ENCODE assay signal across 26 cellular contexts in the genomic region with DNA sequence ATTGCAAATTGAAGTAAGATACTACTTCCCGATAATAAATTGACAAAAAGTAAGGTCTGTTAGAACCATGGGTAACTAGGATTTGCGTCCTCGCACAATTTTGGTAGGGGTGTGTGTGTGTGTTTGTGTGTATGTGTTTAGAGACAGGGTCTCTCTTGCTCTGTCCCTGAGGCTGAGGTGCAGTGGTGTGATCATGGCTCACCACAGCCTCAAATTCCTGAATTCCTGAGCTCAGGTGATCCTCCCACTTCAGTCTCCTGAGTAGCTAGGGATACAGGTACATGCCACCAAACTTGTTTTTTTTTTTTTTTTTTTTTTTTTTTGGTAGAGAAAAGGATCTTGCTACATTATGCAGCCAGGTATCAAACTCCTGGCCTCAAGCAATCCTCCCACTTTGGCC.
"Had no signal": no experiment of that assay in that cellular context is flagged by ENCODE, and none has a peak within 500 bp of the region (broad histone marks: within the 10 kb centered on the region; RNA-seq: fewer than 3 reads in every experiment).

No MANE protein-coding gene starts in this region.

- H3K27me3 Mint-ChIP-seq: activated CD4-positive, alpha-beta memory T cell treated with anti-CD3 and anti-CD28 coated beads, Interleukin-2, amount 10 ng/mL, durations not matched to agents 7 days and 5 days; activated CD4-positive, alpha-beta T cell treated with anti-CD3 and anti-CD28 coated beads, Interleukin-2, amount 10 ng/mL, durations not matched to agents 7 days and 5 days; activated naive CD4-positive, alpha-beta T cell treated with anti-CD3 and anti-CD28 coated beads, Interleukin-2, amount 10 ng/mL, durations not matched to agents 7 days and 5 days; activated naive CD8-positive, alpha-beta T cell treated with anti-CD3 and anti-CD28 coated beads, Interleukin-2, amount 10 ng/mL, durations not matched to agents 7 days and 5 days; activated T-cell treated with anti-CD3 and anti-CD28 coated beads, Interleukin-2, amount 50 U/mL, for 24 hours had no signal

- ATAC-seq: activated naive CD4-positive, alpha-beta T cell treated with anti-CD3 and anti-CD28 coated beads, Interleukin-2, amount 50 U/mL, for 72 hours; activated T-cell treated with anti-CD3 and anti-CD28 coated beads, Interleukin-2, amount 50 U/mL, for 72 hours; esophagus mucosa had no signal

- H3K4me1 ChIP-seq: ascending aorta, breast epithelium, colonic mucosa had no signal

- H3K27ac Mint-ChIP-seq: activated CD4-positive, alpha-beta memory T cell treated with anti-CD3 and anti-CD28 coated beads, Interleukin-2, amount 10 ng/mL, durations not matched to agents 7 days and 5 days; activated CD4-positive, alpha-beta T cell treated with anti-CD3 and anti-CD28 coated beads, Interleukin-2, amount 10 ng/mL, durations not matched to agents 7 days and 5 days; activated naive CD4-positive, alpha-beta T cell treated with anti-CD3 and anti-CD28 coated beads, Interleukin-2, amount 10 ng/mL, durations not matched to agents 7 days and 5 days; activated naive CD4-positive, alpha-beta T cell treated with anti-CD3 and anti-CD28 coated beads, Interleukin-2, amount 50 U/mL, for 72 hours; activated naive CD8-positive, alpha-beta T cell treated with anti-CD3 and anti-CD28 coated beads, Interleukin-2, amount 10 ng/mL, durations not matched to agents 7 days and 5 days; activated T-cell treated with anti-CD3 and anti-CD28 coated beads, Interleukin-2, amount 50 U/mL, for 24 hours; activated T-cell treated with anti-CD3 and anti-CD28 coated beads, Interleukin-2, amount 50 U/mL, for 72 hours; brain had no signal

- H3K4me1 Mint-ChIP-seq: activated CD4-positive, alpha-beta memory T cell treated with anti-CD3 and anti-CD28 coated beads, Interleukin-2, amount 10 ng/mL, durations not matched to agents 7 days and 5 days; activated CD4-positive, alpha-beta T cell treated with anti-CD3 and anti-CD28 coated beads, Interleukin-2, amount 10 ng/mL, durations not matched to agents 7 days and 5 days; activated naive CD4-positive, alpha-beta T cell treated with anti-CD3 and anti-CD28 coated beads, Interleukin-2, amount 10 ng/mL, durations not matched to agents 7 days and 5 days; activated naive CD8-positive, alpha-beta T cell treated with anti-CD3 and anti-CD28 coated beads, Interleukin-2, amount 10 ng/mL, durations not matched to agents 7 days and 5 days had no signal

- DNase-seq: activated CD4-positive, alpha-beta memory T cell treated with anti-CD3 and anti-CD28 coated beads, Interleukin-2, amount 10 ng/mL, durations not matched to agents 7 days and 5 days; activated CD4-positive, alpha-beta T cell treated with anti-CD3 and anti-CD28 coated beads for 1 hour; activated CD4-positive, alpha-beta T cell treated with anti-CD3 and anti-CD28 coated beads for 4 hours; activated CD4-positive, alpha-beta T cell treated with anti-CD3 and anti-CD28 coated beads, Interleukin-2, amount 10 ng/mL, durations not matched to agents 7 days and 5 days; activated CD4-positive, alpha-beta T cell treated with anti-CD3 and anti-CD28 coated beads, Interleukin-2, amount 50 U/mL, for 4 hours; activated CD8-positive, alpha-beta memory T cell treated with anti-CD3 and anti-CD28 coated beads, Interleukin-2, amount 50 U/mL, for 48 hours; activated gamma-delta T cell; activated naive CD4-positive, alpha-beta T cell; activated naive CD4-positive, alpha-beta T cell treated with anti-CD3 and anti-CD28 coated beads, Interleukin-2, amount 10 ng/mL, durations not matched to agents 7 days and 5 days; activated naive CD8-positive, alpha-beta T cell treated with anti-CD3 and anti-CD28 coated beads, Interleukin-2, amount 10 ng/mL, durations not matched to agents 7 days and 5 days; activated T-cell treated with anti-CD3 and anti-CD28 coated beads for 4 hours; activated T-cell treated with anti-CD3 and anti-CD28 coated beads, Interleukin-2, amount 50 U/mL, for 24 hours; activated T-cell treated with anti-CD3 and anti-CD28 coated beads, Interleukin-2, amount 50 U/mL, for 72 hours; central memory CD4-positive, alpha-beta T cell; cerebellar nuclear complex; colonic mucosa; effector CD8-positive, alpha-beta T cell; foreskin fibroblast; head of caudate nucleus; T-helper 2 cell had no signal

- H3K9me3 Mint-ChIP-seq: activated CD4-positive, alpha-beta memory T cell treated with anti-CD3 and anti-CD28 coated beads, Interleukin-2, amount 10 ng/mL, durations not matched to agents 7 days and 5 days; activated naive CD8-positive, alpha-beta T cell treated with anti-CD3 and anti-CD28 coated beads, Interleukin-2, amount 10 ng/mL, durations not matched to agents 7 days and 5 days had no signal

- H3K4me3 Mint-ChIP-seq: activated CD4-positive, alpha-beta memory T cell treated with anti-CD3 and anti-CD28 coated beads, Interleukin-2, amount 10 ng/mL, durations not matched to agents 7 days and 5 days; activated CD4-positive, alpha-beta T cell treated with anti-CD3 and anti-CD28 coated beads, Interleukin-2, amount 10 ng/mL, durations not matched to agents 7 days and 5 days; activated naive CD4-positive, alpha-beta T cell treated with anti-CD3 and anti-CD28 coated beads, Interleukin-2, amount 10 ng/mL, durations not matched to agents 7 days and 5 days; activated naive CD8-positive, alpha-beta T cell treated with anti-CD3 and anti-CD28 coated beads, Interleukin-2, amount 10 ng/mL, durations not matched to agents 7 days and 5 days; activated T-cell treated with anti-CD3 and anti-CD28 coated beads, Interleukin-2, amount 50 U/mL, for 24 hours; activated T-cell treated with anti-CD3 and anti-CD28 coated beads, Interleukin-2, amount 50 U/mL, for 72 hours; brain had no signal

- H3K9me3 ChIP-seq: ascending aorta, breast epithelium, colonic mucosa had no signal

- H3K4me3 ChIP-seq: ascending aorta, breast epithelium, cardiac muscle cell, colonic mucosa had no signal

- H3K36me3 Mint-ChIP-seq: activated naive CD4-positive, alpha-beta T cell treated with anti-CD3 and anti-CD28 coated beads, Interleukin-2, amount 10 ng/mL, durations not matched to agents 7 days and 5 days; activated naive CD8-positive, alpha-beta T cell treated with anti-CD3 and anti-CD28 coated beads, Interleukin-2, amount 10 ng/mL, durations not matched to agents 7 days and 5 days had no signal

- H3K27ac ChIP-seq: ascending aorta, breast epithelium, cardiac muscle cell, colonic mucosa had no signal

- H3K27me3 ChIP-seq: ascending aorta, breast epithelium, cardiac muscle cell, colonic mucosa had no signal

- H3K36me3 ChIP-seq: ascending aorta, breast epithelium, cardiac muscle cell, colonic mucosa had no signal
